In genomic region chr1:30758785-30759380, GRCh38 we compare ENCODE assay signal across 10 cellular contexts. TPM values are rescaled to one million over a fixed set of nuclear protein-coding genes. Genes with fewer than 3 reads are reported as not detected.
DNase-seq lines count a peak whose midpoint lies in the region; ATAC-seq and TF ChIP-seq lines count a peak whose summit lies in the region.
"Had no signal": no experiment of that assay in that cellular context is flagged by ENCODE, and none has a peak within 500 bp of the region (broad histone marks: within the 10 kb centered on the region; RNA-seq: fewer than 3 reads in every experiment).

No MANE protein-coding gene starts in this region.

- TF ChIP-seq EP300 in sigmoid colon (IDR thresholded peaks at IDR 0.05), result no peak

- TF ChIP-seq POLR2A in sigmoid colon (IDR thresholded peaks at IDR 0.05), result no peak

- peaks cover 0 to 34% (median 28%) of the 10 kb centered on the region in 4 donors for H3K4me1 ChIP-seq in sigmoid colon

- no peak overlapping the region for H3K4me3 ChIP-seq in HL-60 (replicated peaks; ENCODE audit: insufficient read depth, low read length)
- no peak overlapping the region for H3K4me3 ChIP-seq in sigmoid colon

- no peaks in the 10 kb centered on the region for H3K36me3 ChIP-seq in sigmoid colon
- H3K36me3 ChIP-seq: upper lobe of right lung had no signal

- ATAC-seq in GM19463 (IDR thresholded peaks at IDR 0.05; ENCODE audit: unreplicated experiment), result no peak
- no peak for ATAC-seq in HG03097 (IDR thresholded peaks at IDR 0.05; ENCODE audit: low FRiP score, unreplicated experiment)
- ATAC-seq in GM19395 (IDR thresholded peaks at IDR 0.05; ENCODE audit: unreplicated experiment), result no peak
- ATAC-seq: upper lobe of right lung had no signal

- H3K36me3 Mint-ChIP-seq in T-helper 2 cell treated with Interferon-gamma antibody and Interleukin-4, amounts not matched to agents 5 μg/mL and 100 μg/mL, for 36 hours (ENCODE audit: low read depth), result peaks cover 34% of the 10 kb centered on the region
- H3K36me3 Mint-ChIP-seq in immature natural killer cell, result peaks cover 0 to 5% (median 4%) of the 10 kb centered on the region in 3 donors

- H3K4me1 Mint-ChIP-seq in T-helper 2 cell treated with Interferon-gamma antibody and Interleukin-4, amounts not matched to agents 5 μg/mL and 100 μg/mL, for 36 hours (ENCODE audit: low read depth), result peaks cover 77% of the 10 kb centered on the region
- peaks cover 67 to 70% of the 10 kb centered on the region in 2 donors for H3K4me1 Mint-ChIP-seq in immature natural killer cell

- H3K27me3 ChIP-seq in HL-60 (ENCODE audit: insufficient read depth, poor library complexity, severe bottlenecking) (no peaks in the 10 kb centered on the region), sigmoid colon (no peaks in the 10 kb centered on the region)
- H3K27me3 ChIP-seq: upper lobe of right lung had no signal

- H3K9me3 Mint-ChIP-seq in T-helper 2 cell treated with Interferon-gamma antibody and Interleukin-4, amounts not matched to agents 5 μg/mL and 100 μg/mL, for 36 hours, result no peaks in the 10 kb centered on the region
- H3K9me3 Mint-ChIP-seq in immature natural killer cell, result no peaks in the 10 kb centered on the region

- peak overlapping the region; percentile 100 for H3K4me3 Mint-ChIP-seq in T-helper 2 cell treated with Interferon-gamma antibody and Interleukin-4, amounts not matched to agents 5 μg/mL and 100 μg/mL, for 36 hours
- peak overlapping the region; percentile 10 to 100 (median 96) for H3K4me3 Mint-ChIP-seq in immature natural killer cell

- no peaks in the 10 kb centered on the region for H3K27me3 Mint-ChIP-seq in T-helper 2 cell treated with Interferon-gamma antibody and Interleukin-4, amounts not matched to agents 5 μg/mL and 100 μg/mL, for 36 hours (ENCODE audit: low read depth)
- peaks cover 9 to 21% (median 15%) of the 10 kb centered on the region in 3 donors for H3K27me3 Mint-ChIP-seq in immature natural killer cell (ENCODE audit: low read depth in 3 of 3)

- H3K27ac ChIP-seq in HL-60 (replicated peaks) (no peak overlapping the region), sigmoid colon (no peak overlapping the region)

- no peak for TF ChIP-seq CTCF in HL-60 (IDR thresholded peaks at IDR 0.05; ENCODE audit: insufficient read depth, low read length)
- TF ChIP-seq CTCF in sigmoid colon (IDR thresholded peaks at IDR 0.05), result no peak

- DNase-seq in ELR (ENCODE audit: low read depth) (peak; percentile 51), HL-60 (ENCODE audit: low read depth in 1 of 2, low spot score in 1 of 2) (peak; percentile 49 to 59), immature natural killer cell (no peak), sigmoid colon (no peak)
- peak; percentile 35 for DNase-seq in T-helper 2 cell treated with Interferon-gamma antibody and Interleukin-4, amounts not matched to agents 5 μg/mL and 100 μg/mL, for 36 hours (ENCODE audit: low spot score)
- DNase-seq: NCI-H2107, upper lobe of right lung had no signal

- no peaks in the 10 kb centered on the region for H3K9me3 ChIP-seq in sigmoid colon
- H3K9me3 ChIP-seq: upper lobe of right lung had no signal

- intact Hi-C loops in sigmoid colon (cut with DNase I), result no loop called here

- H3K27ac Mint-ChIP-seq in T-helper 2 cell treated with Interferon-gamma antibody and Interleukin-4, amounts not matched to agents 5 μg/mL and 100 μg/mL, for 36 hours, result peak overlapping the region; percentile 58
- H3K27ac Mint-ChIP-seq in immature natural killer cell, result peak overlapping the region; percentile 99 to 100 (median 100)

RNA-seq across cellular contexts. Expression of gene LAPTM5, which starts 1.3 kb away (rescaled TPM):
- polyA plus RNA-seq in immature natural killer cell (100 to 1,000 TPM; 464 to 744 (median 541) TPM), sigmoid colon (100 to 1,000 TPM in 2 of 3 donors, 10 to 100 TPM in 1; 35.4 to 219 (median 132) TPM)
- 10 to 100 TPM; 30.2 to 49.6 (median 42.8) TPM for total RNA-seq in sigmoid colon

RNA-seq across cellular contexts. Expression of gene MATN1, which starts 35.5 kb away (rescaled TPM):
- not detected for polyA plus RNA-seq in immature natural killer cell
- total RNA-seq in sigmoid colon, result under 1 TPM in 2 of 4 donors, not detected in 2; 0.36 to 0.54 TPM
- polyA plus RNA-seq in sigmoid colon, result under 1 TPM in 1 of 3 donors, not detected in 2; 0.09 TPM
- total RNA-seq: upper lobe of right lung had no signal

Comparison
In these comparisons a context has a peak if more than half of its experiments do, and no peak if none do; other contexts are left out.
1. DNase-seq: peak in ELR (single experiment), HL-60 (2 of 2) and T-helper 2 cell treated with Interferon-gamma antibody and Interleukin-4, amounts not matched to agents 5 μg/mL and 100 μg/mL, for 36 hours (single experiment); none in immature natural killer cell (0 of 3) and sigmoid colon (single experiment).